ENCODE assay signal across 20 cellular contexts in the genomic region with DNA sequence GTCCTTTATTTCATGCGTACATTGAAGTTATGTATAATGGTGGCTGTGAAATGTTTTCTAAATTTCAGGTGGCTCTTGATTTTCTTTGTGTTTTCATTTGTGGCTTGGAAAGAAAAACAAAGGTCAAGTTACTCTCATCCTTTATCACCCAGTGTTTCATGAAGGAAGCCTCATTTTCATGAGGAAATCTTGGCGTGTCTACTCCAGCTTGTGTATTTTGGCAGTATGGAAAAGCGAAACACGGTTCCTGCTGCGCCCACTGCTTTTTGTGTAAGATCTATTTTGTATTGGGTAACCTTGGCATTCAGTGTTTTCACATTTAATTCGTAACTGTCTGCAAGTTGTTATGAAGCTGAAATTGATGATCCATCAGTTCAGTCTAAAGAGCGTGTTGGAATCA.
DNase-seq lines count a peak whose midpoint lies in the region; ATAC-seq and TF ChIP-seq lines count a peak whose summit lies in the region.
"Had no signal": no experiment of that assay in that cellular context is flagged by ENCODE, and none has a peak within 500 bp of the region (broad histone marks: within the 10 kb centered on the region; RNA-seq: fewer than 3 reads in every experiment).

No MANE protein-coding gene starts in this region.

- H3K4me3 Mint-ChIP-seq in chondrocyte (ENCODE audit: unreplicated experiment) (no peak overlapping the region), type B pancreatic cell (peak overlapping the region; percentile 1)
- H3K4me3 Mint-ChIP-seq: activated naive CD4-positive, alpha-beta T cell treated with anti-CD3 and anti-CD28 coated beads, Interleukin-2, amount 10 ng/mL, durations not matched to agents 7 days and 5 days; CD14-positive monocyte; stimulated activated memory B cell treated with anti-CD40 and anti-IgM and Interleukin-4, amounts not matched to agents 10 μg/mL and 1 μg/mL and 100 μg/mL, for 72 hours had no signal

- H3K27ac Mint-ChIP-seq in chondrocyte (ENCODE audit: unreplicated experiment) (peak overlapping the region; percentile 76), type B pancreatic cell (peak overlapping the region; percentile 91)
- H3K27ac Mint-ChIP-seq: activated naive CD4-positive, alpha-beta T cell treated with anti-CD3 and anti-CD28 coated beads, Interleukin-2, amount 10 ng/mL, durations not matched to agents 7 days and 5 days; CD14-positive monocyte; stimulated activated memory B cell treated with anti-CD40 and anti-IgM and Interleukin-4, amounts not matched to agents 10 μg/mL and 1 μg/mL and 100 μg/mL, for 72 hours had no signal

- ATAC-seq in Right ventricle myocardium inferior (peak; percentile 57), left ventricle myocardium superior (no peak), left lobe of liver (peak; percentile 88), left colon (no peak), HG03097 (IDR thresholded peaks at IDR 0.05; ENCODE audit: low FRiP score, unreplicated experiment) (no peak)
- ATAC-seq: A549; left lung; psoas muscle; stimulated activated memory B cell treated with anti-CD40 and anti-IgM and Interleukin-4, amounts not matched to agents 10 μg/mL and 1 μg/mL and 100 μg/mL, for 72 hours; upper lobe of right lung had no signal

- H3K36me3 Mint-ChIP-seq in chondrocyte (ENCODE audit: low read depth) (peaks cover 2% of the 10 kb centered on the region), type B pancreatic cell (peaks cover 16% of the 10 kb centered on the region)
- H3K36me3 Mint-ChIP-seq: activated naive CD4-positive, alpha-beta T cell treated with anti-CD3 and anti-CD28 coated beads, Interleukin-2, amount 10 ng/mL, durations not matched to agents 7 days and 5 days; CD14-positive monocyte; stimulated activated memory B cell treated with anti-CD40 and anti-IgM and Interleukin-4, amounts not matched to agents 10 μg/mL and 1 μg/mL and 100 μg/mL, for 72 hours had no signal

- intact Hi-C loops in Right ventricle myocardium inferior (cut with DNase I) (no loop called here), left ventricle myocardium superior (cut with micrococcal nuclease) (no loop called here), left colon (cut with DNase I, micrococcal nuclease) (no loop called here)

- TF ChIP-seq CTCF in chondrocyte (IDR thresholded peaks at IDR 0.05), result no peak
- TF ChIP-seq CTCF in type B pancreatic cell (conservative IDR thresholded peaks at IDR 0.05), result no peak

- DNase-seq in Right ventricle myocardium inferior (ENCODE audit: missing footprints) (no peak), left ventricle myocardium superior (no peak), chondrocyte (ENCODE audit: low spot score) (no peak), left lobe of liver (ENCODE audit: low spot score) (peak; percentile 70), type B pancreatic cell (ENCODE audit: extremely low spot score, unreplicated experiment) (no peak), left colon (no peak), HEK293T (ENCODE audit: extremely low spot score) (no peak)
- DNase-seq: activated CD4-positive, alpha-beta T cell treated with anti-CD3 and anti-CD28 coated beads, Interleukin-2, amount 50 U/mL, for 4 hours; activated naive CD4-positive, alpha-beta T cell treated with anti-CD3 and anti-CD28 coated beads, Interleukin-2, amount 10 ng/mL, durations not matched to agents 7 days and 5 days; activated T-cell treated with anti-CD3 and anti-CD28 coated beads for 4 hours; foreskin fibroblast; left lung; NCI-H1694 treated with DMSO at 0.1 percent for 48 hours; psoas muscle; SHP77 treated with DMSO at 0.1 percent for 48 hours; upper lobe of right lung had no signal

- H3K4me1 Mint-ChIP-seq in chondrocyte (ENCODE audit: low read depth) (peaks cover 72% of the 10 kb centered on the region), type B pancreatic cell (ENCODE audit: unreplicated experiment) (peaks cover 56% of the 10 kb centered on the region)
- H3K4me1 Mint-ChIP-seq: activated naive CD4-positive, alpha-beta T cell treated with anti-CD3 and anti-CD28 coated beads, Interleukin-2, amount 10 ng/mL, durations not matched to agents 7 days and 5 days; CD14-positive monocyte; stimulated activated memory B cell treated with anti-CD40 and anti-IgM and Interleukin-4, amounts not matched to agents 10 μg/mL and 1 μg/mL and 100 μg/mL, for 72 hours had no signal

- CTCF ChIA-PET in HEK293T (lab: Yijun Ruan, JAX), result interaction anchor here (1.3 kb wide), 1 partner anchor 216 kb away, joined by 3 read pairs; no protein-coding TSS in a partner anchor

- no peaks in the 10 kb centered on the region for H3K27me3 Mint-ChIP-seq in chondrocyte (ENCODE audit: low read depth)
- H3K27me3 Mint-ChIP-seq in type B pancreatic cell, result no peaks in the 10 kb centered on the region

- H3K9me3 Mint-ChIP-seq in chondrocyte (ENCODE audit: low read depth), result no peaks in the 10 kb centered on the region
- H3K9me3 Mint-ChIP-seq in type B pancreatic cell, result peaks cover 10% of the 10 kb centered on the region
- H3K9me3 Mint-ChIP-seq: activated naive CD4-positive, alpha-beta T cell treated with anti-CD3 and anti-CD28 coated beads, Interleukin-2, amount 10 ng/mL, durations not matched to agents 7 days and 5 days; stimulated activated memory B cell treated with anti-CD40 and anti-IgM and Interleukin-4, amounts not matched to agents 10 μg/mL and 1 μg/mL and 100 μg/mL, for 72 hours had no signal

- POLR2A ChIA-PET in HEK293T (lab: Yijun Ruan, JAX), result no interaction called here

TF ChIP-seq in HEK293T, 16 proteins besides CTCF, POLR2A, EP300 and RAD21:
- TF ChIP-seq FOXM1 (IDR thresholded peaks at IDR 0.05; ENCODE audit: borderline replicate concordance) (no peak), BHLHE40 (IDR thresholded peaks at IDR 0.05; ENCODE audit: borderline replicate concordance) (no peak)
TF ChIP-seq in HEK293T: peak in this region for 0.

Comparison
In these comparisons a context has a peak if more than half of its experiments do, and no peak if none do; other contexts are left out.
1. ATAC-seq: peak in Right ventricle myocardium inferior (single experiment) and left lobe of liver (single experiment); none in left ventricle myocardium superior (single experiment), left colon (single experiment) and HG03097 (single experiment).